8 cellular contexts compared by ENCODE assay signal in the genomic region with DNA sequence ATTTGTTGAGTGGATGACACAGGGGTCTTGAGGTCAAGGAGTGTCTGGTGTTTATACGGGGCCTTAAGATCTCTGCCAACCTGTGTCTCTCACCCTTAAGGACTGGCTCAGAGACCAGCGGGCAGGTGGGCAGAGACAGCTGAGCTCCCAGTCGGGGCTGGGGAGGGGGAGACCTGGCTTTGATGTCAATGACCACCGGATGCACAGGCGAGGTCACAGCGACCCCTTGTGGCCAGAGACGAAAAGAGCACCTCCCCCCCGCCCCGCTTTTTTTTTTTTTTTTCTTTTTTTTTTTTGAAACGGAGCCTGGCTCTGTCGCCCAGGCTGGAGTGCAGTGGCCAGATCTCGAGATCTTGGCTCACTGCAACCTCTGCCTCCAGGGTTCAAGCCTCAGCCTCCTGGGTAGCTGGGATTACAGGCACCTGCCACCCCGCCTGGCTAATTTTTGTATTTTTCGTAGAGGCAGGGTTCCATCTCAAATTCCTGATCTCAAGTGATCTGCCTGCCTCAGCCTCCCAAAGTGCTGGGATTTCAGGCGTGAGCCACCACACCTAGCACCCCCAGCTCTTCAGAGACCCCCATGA. TPM values are rescaled to one million over a fixed set of nuclear protein-coding genes. Genes with fewer than 3 reads are reported as not detected.
DNase-seq lines count a peak whose midpoint lies in the region; ATAC-seq and TF ChIP-seq lines count a peak whose summit lies in the region.

No MANE protein-coding gene starts in this region.

- CTCF ChIA-PET in PC-9 (lab: Charles Lee): interaction anchor here (0.6 to 0.9 kb wide), 3 partner anchors 74 to 1012 kb away, joined by 4 to 19 read pairs (median 14); no protein-coding TSS in a partner anchor

- no peak overlapping the region for H3K9ac ChIP-seq in neuronal stem cell (ENCODE audit: low read depth, low read length, poor library complexity)

- H3K4me2 ChIP-seq in PC-9 (no peak overlapping the region), neuronal stem cell (ENCODE audit: insufficient read depth, low read length, poor library complexity, severe bottlenecking) (no peak overlapping the region)

- H3K9me3 ChIP-seq in PC-9 (ENCODE audit: insufficient read depth, low read depth) (no peaks in the 10 kb centered on the region), neuronal stem cell (replicated peaks in 1 of 2; ENCODE audit: control insufficient read depth in 2 of 2, insufficient read depth in 1 of 2, low read depth in 1 of 2, low read length in 2 of 2) (no peaks in the 10 kb centered on the region)

- no peak for ATAC-seq in GM18517 (IDR thresholded peaks at IDR 0.05; ENCODE audit: unreplicated experiment)

- no CpG with 5 or more reads among the region's 15 CpGs for WGBS in neuronal stem cell (ENCODE audit: extremely low coverage in 2 of 2, insufficient read length in 2 of 2, insufficient replicate concordance in 1 of 2), 2 donors

- no peak overlapping the region for H2BK15ac ChIP-seq in neuronal stem cell (ENCODE audit: low read length)

- H2AK5ac ChIP-seq in neuronal stem cell (ENCODE audit: low read depth, low read length): no peak overlapping the region

- H3K4me3 ChIP-seq in GM12864 (ENCODE audit: low read depth, low read length): no peak overlapping the region
- H3K4me3 ChIP-seq in PC-9: no peak overlapping the region
- H3K4me3 ChIP-seq in dorsolateral prefrontal cortex: no peak overlapping the region
- no peak overlapping the region for H3K4me3 ChIP-seq in neuronal stem cell (ENCODE audit: low read length in 2 of 2)

- DNase-seq in AG09319 (ENCODE audit: extremely low read depth, low read depth) (no peak), GM12864 (ENCODE audit: low read depth) (no peak), PC-9 (peak; percentile 31 to 38), dorsolateral prefrontal cortex (no peak), neuronal stem cell (ENCODE audit: low spot score) (peak; percentile 72), NCI-H345 (lab: John Stamatoyannopoulos, UW) (no peak), SIG-M5 treated with dmso at 0.1 percent for 504 hours (lab: John Stamatoyannopoulos, UW; ENCODE audit: unreplicated experiment) (no peak)

- H3F3A ChIP-seq in PC-9 (ENCODE audit: insufficient read depth, low read depth): peaks cover 31% of the 10 kb centered on the region

- no peak overlapping the region for H4K91ac ChIP-seq in neuronal stem cell (ENCODE audit: low read depth, low read length, poor library complexity)

- no peak overlapping the region for H3K14ac ChIP-seq in neuronal stem cell (ENCODE audit: low read length)

- no peak overlapping the region for H2AFZ ChIP-seq in PC-9
- H2AFZ ChIP-seq in neuronal stem cell (ENCODE audit: low read length): no peak overlapping the region

- peaks cover 29% of the 10 kb centered on the region for H4K20me1 ChIP-seq in PC-9 (ENCODE audit: insufficient read depth)

- peak; percentile 60 for TF ChIP-seq CTCF in AG09319 (IDR thresholded peaks at IDR 0.05; ENCODE audit: low read depth, low read length)
- peak; percentile 83 for TF ChIP-seq CTCF in GM12864 (IDR thresholded peaks at IDR 0.05; ENCODE audit: low read depth, low read length, missing control alignments)
- TF ChIP-seq CTCF in PC-9 (conservative IDR thresholded peaks at IDR 0.05): peak; percentile 94
- peak; percentile 37 to 73 (median 60) for TF ChIP-seq CTCF in dorsolateral prefrontal cortex (IDR thresholded peaks at IDR 0.05 in 54 of 56, conservative IDR thresholded peaks at IDR 0.05 in 2 of 56; ENCODE audit: low read depth in 1 of 56, partially characterized antibody in 56 of 56)

- H3K27ac ChIP-seq in PC-9 (no peak overlapping the region), dorsolateral prefrontal cortex (no peak overlapping the region), neuronal stem cell (replicated peaks; ENCODE audit: low read length) (no peak overlapping the region)

- no peaks in the 10 kb centered on the region for H3K9me2 ChIP-seq in PC-9 (ENCODE audit: insufficient read depth)

- H2BK12ac ChIP-seq in neuronal stem cell (ENCODE audit: low read length): no peak overlapping the region

- POLR2A ChIA-PET in PC-9 (lab: Charles Lee; ENCODE audit: unreplicated experiment): no interaction called here

- H3K36me3 ChIP-seq in PC-9 (ENCODE audit: low read depth): no peaks in the 10 kb centered on the region
- H3K36me3 ChIP-seq in neuronal stem cell (replicated peaks in 1 of 2; ENCODE audit: control insufficient read depth in 2 of 2, insufficient read depth in 2 of 2, low read length in 2 of 2): peaks cover 2 to 8% of the 10 kb centered on the region in 2 donors

- H3K4me1 ChIP-seq in PC-9 (replicated peaks; ENCODE audit: insufficient read depth) (0 out of 2 replicates have a peak, but pooled peaks cover 7% of the 10 kb centered on the region), neuronal stem cell (ENCODE audit: control insufficient read depth in 2 of 2, insufficient read depth in 1 of 2, low read depth in 1 of 2, low read length in 2 of 2) (no peaks in the 10 kb centered on the region)

- no peaks in the 10 kb centered on the region for H3K27me3 ChIP-seq in PC-9 (ENCODE audit: insufficient read depth, low read depth)
- H3K27me3 ChIP-seq in dorsolateral prefrontal cortex: no peaks in the 10 kb centered on the region
- peaks cover 0 to 3% (median 0%) of the 10 kb centered on the region in 3 experiments for H3K27me3 ChIP-seq in neuronal stem cell (ENCODE audit: control insufficient read depth in 3 of 3, insufficient read depth in 3 of 3, low read depth in 1 of 3, low read length in 3 of 3)

- H2BK5ac ChIP-seq in neuronal stem cell (ENCODE audit: low read length): no peak overlapping the region

- H3K79me2 ChIP-seq in PC-9 (ENCODE audit: low read depth): no peaks in the 10 kb centered on the region

- intact Hi-C loops in PC-9 (cut with micrococcal nuclease; ENCODE audit: unreplicated experiment): loop anchor here (1.0 to 5.0 kb wide), 3 partner anchors 73 to 312 kb away; no protein-coding TSS in a partner anchor
- intact Hi-C loops in dorsolateral prefrontal cortex (cut with DNase I): loop anchor here (5.0 kb wide), 2 partner anchors 127 to 162 kb away; a partner anchor contains a TSS

- H3K18ac ChIP-seq in neuronal stem cell (ENCODE audit: low read length): no peak overlapping the region

- H2BK120ac ChIP-seq in neuronal stem cell (ENCODE audit: low read depth, low read length): no peak overlapping the region

- BruUV-seq in PC-9 (replicated peaks; lab: Mats Ljungman, UMichigan): no TSS peak

- no peak overlapping the region for H4K8ac ChIP-seq in neuronal stem cell (ENCODE audit: low read depth, low read length)

- no peak overlapping the region for H3K4ac ChIP-seq in neuronal stem cell (ENCODE audit: low read length)

- H3K23ac ChIP-seq in neuronal stem cell (ENCODE audit: low read depth, low read length, poor library complexity): no peak overlapping the region

- no peaks in the 10 kb centered on the region for H3K79me1 ChIP-seq in neuronal stem cell (ENCODE audit: low read depth, low read length)

RNA-seq across cellular contexts. Expression of a gene that starts 12.1 kb away (rescaled TPM):
- total RNA-seq in PC-9 (2021): 0.35 and 0.57 TPM in 2 replicates
- total RNA-seq in dorsolateral prefrontal cortex: 1 to 10 TPM in 78 of 120 experiments, under 1 TPM in 30, not detected in 12; 0.42 to 4.0 (median 1.3) TPM
- 0.11 TPM for polyA plus RNA-seq in neuronal stem cell (2013, experiment 1 of 2)
- polyA plus RNA-seq in neuronal stem cell (2013, experiment 2 of 2): 0.25 TPM

RNA-seq across cellular contexts. Expression of a gene that starts 13.4 kb away (rescaled TPM):
- 7.2 and 12.6 TPM in 2 replicates for total RNA-seq in PC-9 (2021)
- 10 to 100 TPM in 11 of 120 experiments, 1 to 10 TPM in 109; 4.6 to 14.6 (median 7.5) TPM for total RNA-seq in dorsolateral prefrontal cortex
- 2.5 TPM for polyA plus RNA-seq in neuronal stem cell (2013, experiment 1 of 2)
- 2.5 TPM for polyA plus RNA-seq in neuronal stem cell (2013, experiment 2 of 2)

RNA-seq across cellular contexts. Expression of a gene that starts 29.9 kb away (rescaled TPM):
- total RNA-seq in PC-9 (2021) (not detected in 2 replicates), dorsolateral prefrontal cortex (under 1 TPM in 1 of 120 experiments, not detected in 119; 0.39 TPM)
- polyA plus RNA-seq in neuronal stem cell (2013, experiment 1 of 2): not detected
- not detected for polyA plus RNA-seq in neuronal stem cell (2013, experiment 2 of 2)

RNA-seq across cellular contexts. Expression of a gene that starts 29.9 kb away (rescaled TPM):
- total RNA-seq in PC-9 (2021): not detected in 2 replicates
- 10 to 100 TPM in 6 of 120 experiments, 1 to 10 TPM in 101, under 1 TPM in 12, not detected in 1; 0.52 to 16.8 (median 3.1) TPM for total RNA-seq in dorsolateral prefrontal cortex
- polyA plus RNA-seq in neuronal stem cell (2013, experiment 1 of 2): 0.01 TPM
- polyA plus RNA-seq in neuronal stem cell (2013, experiment 2 of 2): not detected

RNA-seq across cellular contexts. Expression of a gene that starts 47.3 kb away (rescaled TPM):
- total RNA-seq in PC-9 (2021) (not detected in 2 replicates), dorsolateral prefrontal cortex (1 to 10 TPM in 54 of 120 experiments, under 1 TPM in 34, not detected in 32; 0.30 to 7.9 (median 1.2) TPM)
- not detected for polyA plus RNA-seq in neuronal stem cell (2013, experiment 1 of 2)
- not detected for polyA plus RNA-seq in neuronal stem cell (2013, experiment 2 of 2)

Comparison
In these comparisons a context has a peak if more than half of its experiments do, and no peak if none do; other contexts are left out.
1. DNase-seq: peak in PC-9 (2 of 2) and neuronal stem cell (single experiment); none in AG09319 (single experiment), GM12864 (single experiment), dorsolateral prefrontal cortex (0 of 10), NCI-H345 (single experiment) and SIG-M5 treated with dmso at 0.1 percent for 504 hours (single experiment).
2. Peak in every context shown above with its lines, with median percentiles within 50 percentile points of each other: CTCF ChIP-seq.